Comparison of ENCODE assay signal across 9 cellular contexts in genomic region chr2:96256611-96257113, GRCh38. TPM values are rescaled to one million over a fixed set of nuclear protein-coding genes. Genes with fewer than 3 reads are reported as not detected.
A peak's percentile ranks its signal among the peaks of the same experiment; 100 is the strongest.
DNase-seq lines count a peak whose midpoint lies in the region; ATAC-seq and TF ChIP-seq lines count a peak whose summit lies in the region.
"Had no signal": no experiment of that assay in that cellular context is flagged by ENCODE, and none has a peak within 500 bp of the region (broad histone marks: within the 10 kb centered on the region; RNA-seq: fewer than 3 reads in every experiment).

No MANE protein-coding gene starts in this region.

- ATAC-seq in GM19324 (IDR thresholded peaks at IDR 0.05; ENCODE audit: low FRiP score, unreplicated experiment) (no peak), GM18907 (IDR thresholded peaks at IDR 0.05; ENCODE audit: unreplicated experiment) (no peak), GM21515 (IDR thresholded peaks at IDR 0.05; ENCODE audit: unreplicated experiment) (no peak)

- WGBS in mammary epithelial cell (ENCODE audit: low coverage, missing lambda C conversion rate), result 32% methylated on average over 6 of the region's 6 CpGs
- 70% methylated on average over 6 of the region's 6 CpGs for WGBS in esophagus muscularis mucosa
- WGBS in thymus, result 9% methylated on average over 6 of the region's 6 CpGs

- H3K27me3 ChIP-seq in mammary epithelial cell (ENCODE audit: insufficient read depth, low read length) (no peaks in the 10 kb centered on the region), esophagus muscularis mucosa (no peaks in the 10 kb centered on the region), thymus (ENCODE audit: control insufficient read depth, insufficient read depth) (no peaks in the 10 kb centered on the region)
- H3K27me3 ChIP-seq: ovary had no signal

- dilution Hi-C loops in mammary epithelial cell (cut with HindIII; ENCODE audit: low sequenced_read_pairs), result no loop called here

- H3K9ac ChIP-seq in mammary epithelial cell (ENCODE audit: insufficient read depth, low read length), result no peak overlapping the region

- peaks cover 20% of the 10 kb centered on the region for H3K4me1 Mint-ChIP-seq in MCF 10A (ENCODE audit: insufficient read depth, unreplicated experiment)

- DNase-seq in MCF 10A (ENCODE audit: unreplicated experiment) (no peak), mammary epithelial cell (no peak), UCSD-AML1 (lab: John Stamatoyannopoulos, UW; ENCODE audit: unreplicated experiment) (peak; percentile 52), esophagus muscularis mucosa (ENCODE audit: extremely low spot score) (no peak)
- DNase-seq: ovary had no signal

- H3K36me3 ChIP-seq in mammary epithelial cell (ENCODE audit: insufficient read depth, low read length) (peaks cover 11% of the 10 kb centered on the region), esophagus muscularis mucosa (peaks cover 32 to 73% (median 48%) of the 10 kb centered on the region in 4 donors), thymus (ENCODE audit: control insufficient read depth, insufficient read depth) (peaks cover 67% of the 10 kb centered on the region)
- H3K36me3 ChIP-seq: ovary had no signal

- BruUV-seq in MCF 10A (replicated peaks; lab: Mats Ljungman, UMichigan), result no TSS peak
- no TSS peak for BruUV-seq in mammary epithelial cell (replicated peaks; lab: Mats Ljungman, UMichigan)

- H3K27ac ChIP-seq in mammary epithelial cell (ENCODE audit: insufficient read depth, low read depth, low read length) (no peak overlapping the region), esophagus muscularis mucosa (replicated peaks in 1 of 4) (peak overlapping the region; percentile 40 to 85 (median 80)), thymus (ENCODE audit: low read depth) (peak overlapping the region; percentile 74)
- H3K27ac ChIP-seq: ovary had no signal

- TF ChIP-seq POLR2A in esophagus muscularis mucosa (IDR thresholded peaks at IDR 0.05; ENCODE audit: low read depth), result no peak

- H3K36me3 Mint-ChIP-seq in MCF 10A (ENCODE audit: insufficient read depth, unreplicated experiment), result peaks cover 71% of the 10 kb centered on the region

- no peak overlapping the region for H3K4me3 ChIP-seq in mammary epithelial cell (replicated peaks in 1 of 3; ENCODE audit: insufficient read depth in 1 of 3, low read depth in 2 of 3, low read length in 3 of 3)
- no peak overlapping the region for H3K4me3 ChIP-seq in esophagus muscularis mucosa
- no peak overlapping the region for H3K4me3 ChIP-seq in thymus (ENCODE audit: low read length)
- H3K4me3 ChIP-seq: ovary had no signal

- no peak for TF ChIP-seq CTCF in MCF 10A (IDR thresholded peaks at IDR 0.05; ENCODE audit: unreplicated experiment)
- TF ChIP-seq CTCF in mammary epithelial cell (conservative IDR thresholded peaks at IDR 0.05 in 1 of 2, IDR thresholded peaks at IDR 0.05 in 1 of 2; ENCODE audit: extremely low read depth in 1 of 2, insufficient read depth in 1 of 2, low read depth in 1 of 2, low read length in 2 of 2), result no peak
- no peak for TF ChIP-seq CTCF in esophagus muscularis mucosa (IDR thresholded peaks at IDR 0.05)

- no peaks in the 10 kb centered on the region for H3K9me3 Mint-ChIP-seq in MCF 10A (ENCODE audit: unreplicated experiment)

- no peaks in the 10 kb centered on the region for H3K9me3 ChIP-seq in mammary epithelial cell (replicated peaks; ENCODE audit: insufficient read depth, low read length)
- H3K9me3 ChIP-seq in esophagus muscularis mucosa, result no peaks in the 10 kb centered on the region
- H3K9me3 ChIP-seq in thymus (ENCODE audit: control insufficient read depth), result no peaks in the 10 kb centered on the region
- H3K9me3 ChIP-seq: ovary had no signal

- POLR2A ChIA-PET in MCF 10A (lab: Yijun Ruan, JAX), result interaction anchor here (1.3 kb wide), 1 partner anchor 10 kb away, joined by 5 read pairs; no protein-coding TSS in a partner anchor

- in situ Hi-C loops in mammary epithelial cell (cut with MboI; ENCODE audit: low sequenced_read_pairs in 2 of 2), result loop anchor here in 1 of 2 donors (25.0 kb wide), 1 partner anchor 244 kb away; no protein-coding TSS in a partner anchor

- CTCF ChIA-PET in MCF 10A (lab: Yijun Ruan, JAX), result interaction anchor here (1.1 kb wide), 1 partner anchor 298 kb away, joined by 3 read pairs; no protein-coding TSS in a partner anchor
- CTCF ChIA-PET in mammary epithelial cell (lab: Charles Lee; ENCODE audit: low non-redundant PET), result no interaction called here

- no peak overlapping the region for H2AFZ ChIP-seq in mammary epithelial cell (ENCODE audit: low read depth, low read length)

- peaks cover 5% of the 10 kb centered on the region for H4K20me1 ChIP-seq in mammary epithelial cell (ENCODE audit: insufficient read depth, low read length)

- no peak for TF ChIP-seq EP300 in esophagus muscularis mucosa (IDR thresholded peaks at IDR 0.05)

- intact Hi-C loops in MCF 10A (cut with micrococcal nuclease), result no loop called here
- intact Hi-C loops in mammary epithelial cell (cut with micrococcal nuclease), result no loop called here
- intact Hi-C loops in esophagus muscularis mucosa (cut with DNase I), result loop anchor here (5.0 kb wide), 1 partner anchor 109 kb away; the partner anchor contains the start of gene DUSP2

- H3K79me2 ChIP-seq in mammary epithelial cell (ENCODE audit: insufficient read depth, low read length), result peaks cover 46% of the 10 kb centered on the region

- peak overlapping the region; percentile 16 for H3K27ac Mint-ChIP-seq in MCF 10A (ENCODE audit: low read depth, unreplicated experiment)

- H3K4me2 ChIP-seq in mammary epithelial cell (ENCODE audit: insufficient read depth, low read depth, low read length), result no peak overlapping the region

- no peak overlapping the region for H3K4me3 Mint-ChIP-seq in MCF 10A (ENCODE audit: unreplicated experiment)

- H3K27me3 Mint-ChIP-seq in MCF 10A (ENCODE audit: insufficient read depth, unreplicated experiment), result no peaks in the 10 kb centered on the region

- H3K4me1 ChIP-seq in mammary epithelial cell (ENCODE audit: insufficient read depth, low read length), result peaks cover 19% of the 10 kb centered on the region
- peaks cover 80 to 95% (median 87%) of the 10 kb centered on the region in 4 donors for H3K4me1 ChIP-seq in esophagus muscularis mucosa
- H3K4me1 ChIP-seq in thymus (ENCODE audit: control insufficient read depth, insufficient read depth, low read length), result peaks cover 13% of the 10 kb centered on the region

RNA-seq across cellular contexts. Expression of gene TMEM127, which starts 9.1 kb away (rescaled TPM):
- total RNA-seq in MCF 10A (2022) (31.5 and 40.0 TPM in 2 replicates), mammary epithelial cell (10 to 100 TPM; 39.9 to 43.8 TPM), esophagus muscularis mucosa (10 to 100 TPM; 42.8 to 72.0 (median 55.3) TPM)
- polyA plus RNA-seq in mammary epithelial cell (47.6 TPM), thymus (13.7 TPM)
- polyA minus RNA-seq in mammary epithelial cell, result 36.5 TPM

RNA-seq across cellular contexts. Expression of gene CIAO1, which starts 9.4 kb away (rescaled TPM):
- 62.3 and 63.3 TPM in 2 replicates for total RNA-seq in MCF 10A (2022)
- total RNA-seq in mammary epithelial cell, result 10 to 100 TPM; 64.5 to 93.9 TPM
- polyA plus RNA-seq in mammary epithelial cell, result 92.4 TPM
- 108 TPM for polyA minus RNA-seq in mammary epithelial cell
- total RNA-seq in esophagus muscularis mucosa, result 100 to 1,000 TPM in 1 of 4 donors, 10 to 100 TPM in 3; 76.4 to 101 (median 92.5) TPM
- 38.6 TPM for polyA plus RNA-seq in thymus

RNA-seq across cellular contexts. Expression of gene STARD7, which starts 48.0 kb away (rescaled TPM):
- 84.1 and 105 TPM in 2 replicates for total RNA-seq in MCF 10A (2022)
- total RNA-seq in mammary epithelial cell, result 100 to 1,000 TPM in 1 of 2 donors, 10 to 100 TPM in 1; 96.7 to 241 TPM
- polyA plus RNA-seq in mammary epithelial cell, result 65.8 TPM
- polyA minus RNA-seq in mammary epithelial cell, result 90.8 TPM
- total RNA-seq in esophagus muscularis mucosa, result 100 to 1,000 TPM in 1 of 4 donors, 10 to 100 TPM in 3; 85.0 to 110 (median 92.2) TPM
- 69.5 TPM for polyA plus RNA-seq in thymus

RNA-seq across cellular contexts. Expression of gene SNRNP200, which starts 48.7 kb away (rescaled TPM):
- total RNA-seq in MCF 10A (2022), result 115 and 116 TPM in 2 replicates
- total RNA-seq in mammary epithelial cell, result 10 to 100 TPM; 45.5 to 93.8 TPM
- polyA plus RNA-seq in mammary epithelial cell, result 108 TPM
- 191 TPM for polyA minus RNA-seq in mammary epithelial cell
- 100 to 1,000 TPM in 2 of 4 donors, 10 to 100 TPM in 2; 73.7 to 106 (median 90.8) TPM for total RNA-seq in esophagus muscularis mucosa
- polyA plus RNA-seq in thymus, result 105 TPM
